Comparison of ENCODE assay signal across 17 cellular contexts in genomic region chr4:140305053-140305452, GRCh38.
DNase-seq lines count a peak whose midpoint lies in the region; ATAC-seq, FAIRE-seq and TF ChIP-seq lines count a peak whose summit lies in the region.
"Had no signal": no experiment of that assay in that cellular context is flagged by ENCODE, and none has a peak within 500 bp of the region (broad histone marks: within the 10 kb centered on the region; RNA-seq: fewer than 3 reads in every experiment).

No MANE protein-coding gene starts in this region.

- ATAC-seq in right cardiac atrium = peak; percentile 16 to 64
- no peak for ATAC-seq in Right ventricle myocardium inferior
- peak; percentile 98 for ATAC-seq in left colon
- ATAC-seq in GM18870 (IDR thresholded peaks at IDR 0.05; ENCODE audit: unreplicated experiment) = no peak
- ATAC-seq: HCT116, Panc1 had no signal

- H3K36me3 Mint-ChIP-seq in astrocyte (ENCODE audit: low read depth, unreplicated experiment) = no peaks in the 10 kb centered on the region
- H3K36me3 Mint-ChIP-seq in CD8-positive, alpha-beta memory T cell = no peaks in the 10 kb centered on the region

- H3K36me3 ChIP-seq in astrocyte (ENCODE audit: insufficient read depth, low read length) = no peaks in the 10 kb centered on the region
- H3K36me3 ChIP-seq in CD8-positive, alpha-beta memory T cell (ENCODE audit: insufficient read depth, low read length) = no peaks in the 10 kb centered on the region

- H3K9me3 ChIP-seq in right cardiac atrium (ENCODE audit: control insufficient read depth, low read length) (no peaks in the 10 kb centered on the region), astrocyte (ENCODE audit: insufficient read depth, low read depth, low read length) (no peaks in the 10 kb centered on the region)
- H3K9me3 ChIP-seq in CD8-positive, alpha-beta memory T cell (ENCODE audit: low read length) = no peaks in the 10 kb centered on the region

- peaks cover 30% of the 10 kb centered on the region for H3K4me1 Mint-ChIP-seq in astrocyte (ENCODE audit: low read depth, unreplicated experiment)
- H3K4me1 Mint-ChIP-seq in CD8-positive, alpha-beta memory T cell = no peaks in the 10 kb centered on the region
- H3K4me1 Mint-ChIP-seq: B cell had no signal

- H3K27me3 ChIP-seq in right cardiac atrium (ENCODE audit: control insufficient read depth, insufficient read depth) = no peaks in the 10 kb centered on the region
- no peaks in the 10 kb centered on the region for H3K27me3 ChIP-seq in astrocyte (ENCODE audit: insufficient read depth, low read length)
- no peaks in the 10 kb centered on the region for H3K27me3 ChIP-seq in CD8-positive, alpha-beta memory T cell (ENCODE audit: insufficient read depth, low read length, poor library complexity, severe bottlenecking)

- H3K27ac Mint-ChIP-seq in astrocyte (ENCODE audit: unreplicated experiment) = no peak overlapping the region
- no peak overlapping the region for H3K27ac Mint-ChIP-seq in CD8-positive, alpha-beta memory T cell
- H3K27ac Mint-ChIP-seq: B cell had no signal

- WGBS in right cardiac atrium = 56% methylated on average over 3 of the region's 3 CpGs

- TF ChIP-seq CTCF in astrocyte (IDR thresholded peaks at IDR 0.05; ENCODE audit: insufficient read depth, low read depth, low read length) = no peak

- no peaks in the 10 kb centered on the region for H4K20me1 ChIP-seq in astrocyte (ENCODE audit: insufficient read depth, low read length)

- H3K9me3 Mint-ChIP-seq in astrocyte (ENCODE audit: unreplicated experiment) = no peaks in the 10 kb centered on the region
- no peaks in the 10 kb centered on the region for H3K9me3 Mint-ChIP-seq in CD8-positive, alpha-beta memory T cell

- H3K4me1 ChIP-seq in right cardiac atrium (ENCODE audit: control insufficient read depth, insufficient read depth, low read length) (no peaks in the 10 kb centered on the region), astrocyte (ENCODE audit: insufficient read depth, low read length) (peaks cover 20% of the 10 kb centered on the region)
- no peaks in the 10 kb centered on the region for H3K4me1 ChIP-seq in CD8-positive, alpha-beta memory T cell (ENCODE audit: insufficient read depth, low read length)

- DNase-seq in right cardiac atrium (no peak), Right ventricle myocardium inferior (ENCODE audit: missing footprints) (no peak), astrocyte (ENCODE audit: low read depth) (peak; percentile 8), left colon (no peak), hypothalamus (lab: John Stamatoyannopoulos, UW) (no peak), HEK293T (ENCODE audit: extremely low spot score) (no peak)
- no peak for DNase-seq in CD8-positive, alpha-beta memory T cell
- DNase-seq: GM23248, NCI-H1436 treated with DMSO at 0.1 percent for 48 hours, NCI-H345, NCI-H748 treated with DMSO at 0.1 percent for 48 hours, Right ventricle myocardium superior had no signal

- no peak overlapping the region for H3K4me2 ChIP-seq in astrocyte (ENCODE audit: low read length)

- H3K27ac ChIP-seq in right cardiac atrium (ENCODE audit: low read length) (no peak overlapping the region), astrocyte (ENCODE audit: low read depth, low read length) (no peak overlapping the region)
- H3K27ac ChIP-seq in CD8-positive, alpha-beta memory T cell (ENCODE audit: low read depth, low read length) = no peak overlapping the region
- H3K27ac ChIP-seq: GM23248 had no signal

- H2AFZ ChIP-seq in astrocyte (ENCODE audit: low read depth, low read length) = no peak overlapping the region
- H2AFZ ChIP-seq: GM23248 had no signal

- peak; percentile 56 for FAIRE-seq in astrocyte (lab: Jason Lieb, UNC)
- FAIRE-seq: HTR-8/SVneo had no signal

- POLR2A ChIA-PET in CD8-positive, alpha-beta memory T cell (lab: Charles Lee) = no interaction called here
- POLR2A ChIA-PET in HEK293T (lab: Yijun Ruan, JAX) = no interaction called here

- no peak overlapping the region for H3K4me3 ChIP-seq in right cardiac atrium (ENCODE audit: low read length)
- no peak overlapping the region for H3K4me3 ChIP-seq in astrocyte (ENCODE audit: insufficient read depth, low read depth, low read length)
- no peak overlapping the region for H3K4me3 ChIP-seq in CD8-positive, alpha-beta memory T cell (ENCODE audit: low read length)
- H3K4me3 ChIP-seq: GM23248 had no signal

- intact Hi-C loops in right cardiac atrium (cut with DNase I) (no loop called here), Right ventricle myocardium inferior (cut with DNase I) (no loop called here), left colon (cut with DNase I, micrococcal nuclease) (no loop called here)

- H3K79me2 ChIP-seq in astrocyte (ENCODE audit: insufficient read depth, low read length) = no peaks in the 10 kb centered on the region

- no peak overlapping the region for H3K9ac ChIP-seq in astrocyte (ENCODE audit: low read length)
- H3K9ac ChIP-seq: GM23248 had no signal

- CTCF ChIA-PET in CD8-positive, alpha-beta memory T cell (lab: Charles Lee) = no interaction called here
- CTCF ChIA-PET in HEK293T (lab: Yijun Ruan, JAX) = no interaction called here

- H3K27me3 Mint-ChIP-seq in astrocyte (ENCODE audit: low read depth, unreplicated experiment) = peaks cover 14% of the 10 kb centered on the region
- H3K27me3 Mint-ChIP-seq in CD8-positive, alpha-beta memory T cell = peaks cover 9 to 21% of the 10 kb centered on the region in 2 donors

- no peak overlapping the region for H3K4me3 Mint-ChIP-seq in astrocyte (ENCODE audit: unreplicated experiment)
- no peak overlapping the region for H3K4me3 Mint-ChIP-seq in CD8-positive, alpha-beta memory T cell
- H3K4me3 Mint-ChIP-seq: B cell had no signal

TF ChIP-seq in HEK293T, 16 proteins besides CTCF, POLR2A, EP300 and RAD21:
- TF ChIP-seq SP1 (IDR thresholded peaks at IDR 0.05) (no peak), NFRKB (IDR thresholded peaks at IDR 0.05) (no peak), SUZ12 (IDR thresholded peaks at IDR 0.05) (no peak), TARDBP (IDR thresholded peaks at IDR 0.05) (no peak), ELF4 (IDR thresholded peaks at IDR 0.05) (no peak), FOXM1 (IDR thresholded peaks at IDR 0.05; ENCODE audit: borderline replicate concordance) (no peak), BHLHE40 (IDR thresholded peaks at IDR 0.05; ENCODE audit: borderline replicate concordance) (no peak), ZNF384 (IDR thresholded peaks at IDR 0.05) (no peak), CTBP1 (IDR thresholded peaks at IDR 0.05; ENCODE audit: borderline replicate concordance) (no peak), ARNT (IDR thresholded peaks at IDR 0.05) (no peak)

Comparison
In these comparisons a context has a peak if more than half of its experiments do, and no peak if none do; other contexts are left out.
1. ATAC-seq: peak in right cardiac atrium (2 of 2) and left colon (single experiment); none in Right ventricle myocardium inferior (single experiment) and GM18870 (single experiment).